In the genomic region with DNA sequence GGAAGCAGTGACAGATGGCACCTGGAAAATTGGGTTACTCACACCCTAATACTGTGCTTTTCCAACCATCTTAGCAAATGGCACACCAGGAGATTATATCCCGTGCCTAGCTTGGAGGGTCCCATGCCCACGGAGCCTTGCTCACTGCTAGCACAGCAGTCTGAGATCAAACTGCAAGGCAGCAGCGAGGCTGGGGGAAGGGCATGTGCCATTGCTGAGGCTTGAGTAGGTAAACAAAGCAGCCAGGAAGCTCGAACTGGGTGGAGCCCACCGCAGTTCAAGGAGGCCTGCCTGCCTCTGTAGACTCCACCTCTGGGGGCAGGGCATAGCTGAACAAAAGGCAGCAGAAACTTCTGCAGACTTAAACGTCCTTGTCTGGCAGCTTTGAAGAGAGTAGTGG, we compare ENCODE assay signal across 4 cellular contexts. TPM values are rescaled to one million over a fixed set of nuclear protein-coding genes. Genes with fewer than 3 reads are reported as not detected.
"Had no signal": no experiment of that assay in that cellular context is flagged by ENCODE, and none has a peak within 500 bp of the region (broad histone marks: within the 10 kb centered on the region; RNA-seq: fewer than 3 reads in every experiment).

No MANE protein-coding gene starts in this region.

RNA-seq across cellular contexts. Expression of gene ANKRD55, which starts 11.5 kb away (rescaled TPM):
- total RNA-seq: activated B cell treated with CpG ODN at 0.5 μM for 24 hours, ascending aorta, bronchial epithelial cell, cardiac muscle cell had no signal
